Comparison of ENCODE assay signal across 17 cellular contexts in the genomic region with DNA sequence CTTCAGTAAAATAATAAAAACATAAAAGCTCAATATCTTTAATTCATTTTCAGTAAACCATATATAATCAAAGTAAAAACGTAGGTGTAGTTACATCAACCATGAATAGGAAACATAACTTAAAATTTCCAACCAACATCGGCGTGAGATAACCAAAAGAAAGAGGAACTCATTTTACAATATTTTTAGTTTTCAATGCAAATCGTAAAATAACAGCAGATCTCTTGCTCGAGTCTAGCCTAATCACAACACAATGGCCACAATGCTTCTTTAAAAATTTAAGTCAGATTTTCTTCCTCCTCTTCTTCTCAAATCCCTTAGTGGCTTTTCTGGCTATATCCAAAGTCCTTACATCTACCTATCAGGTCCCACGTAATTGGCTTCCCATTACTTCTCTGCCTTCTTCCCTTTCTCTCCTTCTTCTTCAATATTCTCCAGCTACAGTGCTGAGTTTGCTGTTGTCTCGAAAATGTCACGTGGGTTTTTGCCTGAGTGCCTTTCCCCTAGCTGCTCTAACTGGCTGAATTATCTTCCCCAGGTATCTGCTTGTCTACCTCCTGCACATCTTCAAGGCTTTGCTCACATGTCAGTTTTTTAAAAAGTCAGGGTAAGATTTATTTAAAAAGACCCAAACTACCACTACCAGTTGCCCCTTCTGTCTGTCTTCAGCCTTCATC.
"Had no signal": no experiment of that assay in that cellular context is flagged by ENCODE, and none has a peak within 500 bp of the region (broad histone marks: within the 10 kb centered on the region; RNA-seq: fewer than 3 reads in every experiment).

No MANE protein-coding gene starts in this region.

- H3K9me3 Mint-ChIP-seq: immature natural killer cell, nephron had no signal

- ATAC-seq: activated CD8-positive, alpha-beta T cell treated with anti-CD3 and anti-CD28 coated beads, Interleukin-2, amount 10 ng/mL, durations not matched to agents 7 days and 5 days; left cardiac atrium; right lobe of liver had no signal

- DNase-seq: activated CD4-positive, alpha-beta T cell treated with anti-CD3 and anti-CD28 coated beads for 4 hours; activated CD8-positive, alpha-beta memory T cell treated with anti-CD3 and anti-CD28 coated beads, Interleukin-2, amount 50 U/mL, for 48 hours; activated CD8-positive, alpha-beta T cell treated with anti-CD3 and anti-CD28 coated beads, Interleukin-2, amount 10 ng/mL, durations not matched to agents 7 days and 5 days; activated naive CD4-positive, alpha-beta T cell; dorsolateral prefrontal cortex; immature natural killer cell; left cardiac atrium; occipital lobe; right lobe of liver; stimulated activated CD4-positive, alpha-beta T cell treated with anti-CD3 and anti-CD28 coated beads, Interleukin-1b, Interleukin-23, amount 100 ng/mL, for 48 hours; stimulated activated naive CD4-positive, alpha-beta T cell; T-helper 9 cell; upper lobe of left lung; WERI-Rb-1 had no signal

- H3K27ac Mint-ChIP-seq: activated CD8-positive, alpha-beta T cell treated with anti-CD3 and anti-CD28 coated beads, Interleukin-2, amount 10 ng/mL, durations not matched to agents 7 days and 5 days; immature natural killer cell; nephron had no signal

- H3K36me3 Mint-ChIP-seq: immature natural killer cell had no signal

- H3K4me1 Mint-ChIP-seq: immature natural killer cell had no signal

- H3K4me3 Mint-ChIP-seq: activated CD8-positive, alpha-beta T cell treated with anti-CD3 and anti-CD28 coated beads, Interleukin-2, amount 10 ng/mL, durations not matched to agents 7 days and 5 days; immature natural killer cell had no signal

- H3K27me3 ChIP-seq: dorsolateral prefrontal cortex, right lobe of liver, suprapubic skin, upper lobe of left lung had no signal

- H3K27ac ChIP-seq: dorsolateral prefrontal cortex, prostate gland, right lobe of liver, suprapubic skin, upper lobe of left lung, WERI-Rb-1 had no signal

- H3K4me3 ChIP-seq: dorsolateral prefrontal cortex, prostate gland, right lobe of liver, suprapubic skin, upper lobe of left lung had no signal

- H3K9me3 ChIP-seq: prostate gland, right lobe of liver, suprapubic skin, upper lobe of left lung had no signal

- H3K4me1 ChIP-seq: prostate gland, right lobe of liver, suprapubic skin, upper lobe of left lung had no signal

- H3K36me3 ChIP-seq: prostate gland, right lobe of liver, suprapubic skin, upper lobe of left lung, WERI-Rb-1 had no signal
